ENCODE assay signal across 1 cellular context in the genomic region with DNA sequence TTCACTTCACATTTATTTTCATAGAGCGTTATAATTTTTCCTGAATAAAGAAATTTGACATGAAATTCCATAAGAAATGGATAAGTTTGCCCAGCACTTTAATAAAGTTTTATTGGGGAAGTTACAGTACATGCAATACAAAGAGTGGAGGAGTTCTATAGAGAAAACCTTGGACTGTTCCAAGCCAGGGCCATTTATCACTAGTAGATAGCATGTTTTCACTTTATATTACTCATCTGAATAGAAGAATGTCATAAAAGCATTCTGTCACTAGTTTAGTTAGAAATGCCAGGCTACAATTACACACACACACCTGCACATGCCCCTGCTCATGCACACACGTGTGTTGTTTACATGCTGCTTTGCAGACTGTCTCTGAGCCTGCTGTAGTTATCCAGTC.
TF ChIP-seq lines count a peak whose summit lies in the region.

No MANE protein-coding gene starts in this region.

TF ChIP-seq in SK-N-SH treated with all-trans-retinoic acid at 6 μM for 48 hours, 23 proteins besides CTCF, POLR2A, EP300 and RAD21 (continued from another document):
- TF ChIP-seq, protein P1, sequence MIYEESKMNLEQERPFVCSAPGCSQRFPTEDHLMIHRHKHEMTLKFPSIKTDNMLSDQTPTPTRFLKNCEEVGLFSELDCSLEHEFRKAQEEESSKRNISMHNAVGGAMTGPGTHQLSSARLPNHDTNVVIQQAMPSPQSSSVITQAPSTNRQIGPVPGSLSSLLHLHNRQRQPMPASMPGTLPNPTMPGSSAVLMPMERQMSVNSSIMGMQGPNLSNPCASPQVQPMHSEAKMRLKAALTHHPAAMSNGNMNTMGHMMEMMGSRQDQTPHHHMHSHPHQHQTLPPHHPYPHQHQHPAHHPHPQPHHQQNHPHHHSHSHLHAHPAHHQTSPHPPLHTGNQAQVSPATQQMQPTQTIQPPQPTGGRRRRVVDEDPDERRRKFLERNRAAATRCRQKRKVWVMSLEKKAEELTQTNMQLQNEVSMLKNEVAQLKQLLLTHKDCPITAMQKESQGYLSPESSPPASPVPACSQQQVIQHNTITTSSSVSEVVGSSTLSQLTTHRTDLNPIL (CRISPR knock-in tag; IDR thresholded peaks at IDR 0.05; ENCODE audit: low read depth), result no peak
- TF ChIP-seq, protein P2, sequence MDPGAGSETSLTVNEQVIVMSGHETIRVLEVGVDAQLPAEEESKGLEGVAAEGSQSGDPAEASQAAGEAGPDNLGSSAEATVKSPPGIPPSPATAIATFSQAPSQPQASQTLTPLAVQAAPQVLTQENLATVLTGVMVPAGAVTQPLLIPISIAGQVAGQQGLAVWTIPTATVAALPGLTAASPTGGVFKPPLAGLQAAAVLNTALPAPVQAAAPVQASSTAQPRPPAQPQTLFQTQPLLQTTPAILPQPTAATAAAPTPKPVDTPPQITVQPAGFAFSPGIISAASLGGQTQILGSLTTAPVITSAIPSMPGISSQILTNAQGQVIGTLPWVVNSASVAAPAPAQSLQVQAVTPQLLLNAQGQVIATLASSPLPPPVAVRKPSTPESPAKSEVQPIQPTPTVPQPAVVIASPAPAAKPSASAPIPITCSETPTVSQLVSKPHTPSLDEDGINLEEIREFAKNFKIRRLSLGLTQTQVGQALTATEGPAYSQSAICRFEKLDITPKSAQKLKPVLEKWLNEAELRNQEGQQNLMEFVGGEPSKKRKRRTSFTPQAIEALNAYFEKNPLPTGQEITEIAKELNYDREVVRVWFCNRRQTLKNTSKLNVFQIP (CRISPR knock-in tag; IDR thresholded peaks at IDR 0.05; ENCODE audit: borderline replicate concordance, low read depth), result no peak
- no peak for TF ChIP-seq ZFP30 (CRISPR knock-in tag; IDR thresholded peaks at IDR 0.05)
